In the genomic region with DNA sequence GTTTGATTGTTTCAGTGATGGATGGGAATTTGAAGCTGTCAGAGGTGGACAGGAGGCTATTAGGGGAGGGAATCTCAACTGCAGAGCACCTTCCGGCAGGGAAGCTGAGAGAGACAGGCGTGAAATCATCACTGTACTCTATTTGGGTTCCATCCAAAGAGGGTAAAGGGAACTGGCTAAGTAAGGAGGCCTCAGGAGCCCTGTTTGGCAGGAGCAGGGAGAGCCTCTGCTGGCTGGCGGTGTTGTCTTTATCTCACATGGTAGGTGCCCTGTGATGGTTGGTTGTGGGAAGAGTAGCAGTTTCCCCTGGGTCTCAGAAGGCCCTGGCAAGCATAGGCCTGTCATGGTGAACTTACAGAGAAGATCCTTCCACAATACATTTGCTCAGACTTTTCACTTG, we compare ENCODE assay signal across 23 cellular contexts. TPM values are rescaled to one million over a fixed set of nuclear protein-coding genes. Genes with fewer than 3 reads are reported as not detected.
"Had no signal": no experiment of that assay in that cellular context is flagged by ENCODE, and none has a peak within 500 bp of the region (broad histone marks: within the 10 kb centered on the region; RNA-seq: fewer than 3 reads in every experiment).

No MANE protein-coding gene starts in this region.

- H3K27ac ChIP-seq: adrenal gland, breast epithelium, neural progenitor cell, ovary, thyroid gland had no signal

- H3K36me3 ChIP-seq: adrenal gland, breast epithelium, neural progenitor cell, ovary, thyroid gland had no signal

- H3K4me3 ChIP-seq: adrenal gland, breast epithelium, neural progenitor cell, ovary, thyroid gland had no signal

- DNase-seq: activated CD4-positive, alpha-beta T cell treated with anti-CD3 and anti-CD28 coated beads, Interleukin-2, amount 50 U/mL, for 1 hour; activated CD8-positive, alpha-beta memory T cell treated with anti-CD3 and anti-CD28 coated beads for 24 hours; activated gamma-delta T cell treated with Interleukin-2 at 50 U/mL for 16 hours; activated T-cell treated with anti-CD3 and anti-CD28 coated beads, Interleukin-2, amount 50 U/mL, for 72 hours; adrenal gland; cerebellar nuclear complex; cortex of kidney; effector CD4-positive, alpha-beta T cell; left colon; midbrain; ovary; stimulated activated CD8-positive, alpha-beta memory T cell treated with anti-CD3 and anti-CD28 coated beads, Interleukin-4, amount 100 ng/mL, for 48 hours; stimulated activated naive CD4-positive, alpha-beta T cell treated with Interleukin-2 at 50 U/mL for 16 hours; thyroid gland had no signal

- H3K27me3 ChIP-seq: adrenal gland, breast epithelium, neural progenitor cell, ovary, thyroid gland had no signal

- H2AFZ ChIP-seq: neural progenitor cell had no signal

- H3K4me2 ChIP-seq: neural progenitor cell had no signal

- H3K9me3 ChIP-seq: adrenal gland, breast epithelium, ovary, thyroid gland had no signal

- H3K9ac ChIP-seq: neural progenitor cell had no signal

- H3K4me1 ChIP-seq: adrenal gland, breast epithelium, neural progenitor cell, thyroid gland had no signal

- ATAC-seq: activated naive CD4-positive, alpha-beta T cell treated with anti-CD3 and anti-CD28 coated beads, Interleukin-2, amount 50 U/mL, for 72 hours; activated T-cell treated with anti-CD3 and anti-CD28 coated beads, Interleukin-2, amount 50 U/mL, for 72 hours; esophagus mucosa; left colon had no signal

RNA-seq across cellular contexts. Expression of gene TEX35, which starts 3.3 kb away (rescaled TPM):
- total RNA-seq: activated naive CD4-positive, alpha-beta T cell treated with anti-CD3 and anti-CD28 coated beads, Interleukin-2, amount 50 U/mL, for 72 hours; activated T-cell treated with anti-CD3 and anti-CD28 coated beads, Interleukin-2, amount 50 U/mL, for 72 hours; adrenal gland; astrocyte; breast epithelium; left colon; lung microvascular endothelial cell; ovary; subcutaneous adipose tissue; T-helper 1 cell treated with Interleukin-12 subunit alpha and Interleukin-12 subunit beta and Interleukin-4 antibody, amounts not matched to agents 30 ng/mL and 1 ng/mL, for 36 hours; thyroid gland had no signal
- polyA plus RNA-seq: adrenal gland, ovary, urinary bladder had no signal

RNA-seq across cellular contexts. Expression of gene CLEC20A, which starts 12.8 kb away (rescaled TPM):
- total RNA-seq: activated naive CD4-positive, alpha-beta T cell treated with anti-CD3 and anti-CD28 coated beads, Interleukin-2, amount 50 U/mL, for 72 hours; activated T-cell treated with anti-CD3 and anti-CD28 coated beads, Interleukin-2, amount 50 U/mL, for 72 hours; adrenal gland; astrocyte; breast epithelium; esophagus mucosa; left colon; lung microvascular endothelial cell; ovary; subcutaneous adipose tissue; T-helper 1 cell treated with Interleukin-12 subunit alpha and Interleukin-12 subunit beta and Interleukin-4 antibody, amounts not matched to agents 30 ng/mL and 1 ng/mL, for 36 hours; thyroid gland had no signal
- polyA plus RNA-seq: adrenal gland, ovary had no signal
